In genomic region chr12:121781751-121782615, GRCh38 we compare ENCODE assay signal across 8 cellular contexts. TPM values are rescaled to one million over a fixed set of nuclear protein-coding genes. Genes with fewer than 3 reads are reported as not detected.
A peak's percentile ranks its signal among the peaks of the same experiment; 100 is the strongest.
DNase-seq lines count a peak whose midpoint lies in the region; ATAC-seq, FAIRE-seq and TF ChIP-seq lines count a peak whose summit lies in the region.

No MANE protein-coding gene starts in this region.

- FAIRE-seq in GM12891 (lab: Jason Lieb, UNC) = peak; percentile 81

- H3K36me3 Mint-ChIP-seq in T-helper 17 cell (ENCODE audit: low read depth) (peaks cover 4% of the 10 kb centered on the region), osteocyte (ENCODE audit: unreplicated experiment) (no peaks in the 10 kb centered on the region)
- peaks cover 78% of the 10 kb centered on the region for H3K36me3 Mint-ChIP-seq in effector memory CD8-positive, alpha-beta T cell (ENCODE audit: insufficient read depth)

- no peaks in the 10 kb centered on the region for H3K9me3 ChIP-seq in T-helper 17 cell (ENCODE audit: control insufficient read depth, low read length, poor library complexity, severe bottlenecking)

- no peak for TF ChIP-seq POLR2A in GM12891 (IDR thresholded peaks at IDR 0.05; ENCODE audit: low read depth, low read length)

- peak overlapping the region; percentile 100 for H3K27ac Mint-ChIP-seq in T-helper 17 cell
- peak overlapping the region; percentile 98 to 100 for H3K27ac Mint-ChIP-seq in effector memory CD8-positive, alpha-beta T cell
- peak overlapping the region; percentile 69 for H3K27ac Mint-ChIP-seq in osteocyte (ENCODE audit: unreplicated experiment)

- no peak for TF ChIP-seq CTCF in osteocyte (IDR thresholded peaks at IDR 0.05)

- ATAC-seq in HG02610 (IDR thresholded peaks at IDR 0.05; ENCODE audit: unreplicated experiment) (peak; percentile 65), T-helper 17 cell (peak; percentile 59)
- ATAC-seq in effector memory CD8-positive, alpha-beta T cell (replicated peaks) = peak; percentile 39

- DNase-seq in GM12891 (ENCODE audit: insufficient read length, low spot score) (no peak), T-helper 17 cell (peak in 1 of 3 donors; percentile 54), osteocyte (ENCODE audit: extremely low spot score, unreplicated experiment) (no peak), medulla oblongata (ENCODE audit: extremely low spot score) (no peak), mucosa of gallbladder (ENCODE audit: low spot score) (no peak), GF-D8 (lab: John Stamatoyannopoulos, UW) (no peak)
- DNase-seq in effector memory CD8-positive, alpha-beta T cell = peak in 1 of 3 experiments; percentile 31

- H3K4me3 Mint-ChIP-seq in T-helper 17 cell (peak overlapping the region; percentile 87), osteocyte (ENCODE audit: unreplicated experiment) (peak overlapping the region; percentile 36)
- H3K4me3 Mint-ChIP-seq in effector memory CD8-positive, alpha-beta T cell = peak overlapping the region; percentile 86 to 90

- H3K27me3 Mint-ChIP-seq in T-helper 17 cell (no peaks in the 10 kb centered on the region), osteocyte (ENCODE audit: unreplicated experiment) (no peaks in the 10 kb centered on the region)
- H3K27me3 Mint-ChIP-seq in effector memory CD8-positive, alpha-beta T cell = no peaks in the 10 kb centered on the region

- H3K4me1 Mint-ChIP-seq in T-helper 17 cell (peaks cover 44% of the 10 kb centered on the region), osteocyte (ENCODE audit: unreplicated experiment) (peaks cover 38% of the 10 kb centered on the region)
- peaks cover 41 to 50% of the 10 kb centered on the region in 2 donors for H3K4me1 Mint-ChIP-seq in effector memory CD8-positive, alpha-beta T cell (ENCODE audit: low read depth in 2 of 2)

- no peaks in the 10 kb centered on the region for H3K9me3 Mint-ChIP-seq in effector memory CD8-positive, alpha-beta T cell
- H3K9me3 Mint-ChIP-seq in osteocyte (ENCODE audit: unreplicated experiment) = no peaks in the 10 kb centered on the region

TF ChIP-seq in GM12891, 5 proteins besides CTCF, POLR2A, EP300 and RAD21:
- TF ChIP-seq SPI1 (IDR thresholded peaks at IDR 0.05; ENCODE audit: low read depth, low read length) (peak; percentile 78), PAX5 (IDR thresholded peaks at IDR 0.05; ENCODE audit: insufficient read depth, low read length, severe bottlenecking) (no peak), POLR2AphosphoS5 (IDR thresholded peaks at IDR 0.05; ENCODE audit: low read depth, low read length) (no peak; the same call in 1 of the 2 replicates), POU2F2 (IDR thresholded peaks at IDR 0.05; ENCODE audit: low read depth, low read length) (no peak)
TF ChIP-seq in GM12891: peak in this region for 1.

RNA-seq across cellular contexts. Expression of gene RHOF, which starts 11.5 kb away (rescaled TPM):
- polyA plus RNA-seq in GM12891 (2012; ENCODE audit: low read depth, missing spikeins) = 34.6 TPM
- total RNA-seq in T-helper 17 cell (100 to 1,000 TPM; 121 to 122 TPM), osteocyte (11.3 and 11.9 TPM in 2 replicates), mucosa of gallbladder (30.8 TPM)

RNA-seq across cellular contexts. Expression of gene SETD1B, which starts 21.8 kb away (rescaled TPM):
- polyA plus RNA-seq in GM12891 (2012; ENCODE audit: low read depth, missing spikeins) = 3.1 TPM
- 10 to 100 TPM; 54.5 to 64.1 TPM for total RNA-seq in T-helper 17 cell
- total RNA-seq in osteocyte = 21.0 and 21.8 TPM in 2 replicates
- 35.5 TPM for total RNA-seq in mucosa of gallbladder

Comparison
In these comparisons a context has a peak if more than half of its experiments do, and no peak if none do; other contexts are left out.
1. H3K4me3 Mint-ChIP-seq: peak in every context shown above with its lines; median percentile 88 in effector memory CD8-positive, alpha-beta T cell; 87 in T-helper 17 cell; 36 in osteocyte.